1 cellular context compared by ENCODE assay signal in the genomic region with DNA sequence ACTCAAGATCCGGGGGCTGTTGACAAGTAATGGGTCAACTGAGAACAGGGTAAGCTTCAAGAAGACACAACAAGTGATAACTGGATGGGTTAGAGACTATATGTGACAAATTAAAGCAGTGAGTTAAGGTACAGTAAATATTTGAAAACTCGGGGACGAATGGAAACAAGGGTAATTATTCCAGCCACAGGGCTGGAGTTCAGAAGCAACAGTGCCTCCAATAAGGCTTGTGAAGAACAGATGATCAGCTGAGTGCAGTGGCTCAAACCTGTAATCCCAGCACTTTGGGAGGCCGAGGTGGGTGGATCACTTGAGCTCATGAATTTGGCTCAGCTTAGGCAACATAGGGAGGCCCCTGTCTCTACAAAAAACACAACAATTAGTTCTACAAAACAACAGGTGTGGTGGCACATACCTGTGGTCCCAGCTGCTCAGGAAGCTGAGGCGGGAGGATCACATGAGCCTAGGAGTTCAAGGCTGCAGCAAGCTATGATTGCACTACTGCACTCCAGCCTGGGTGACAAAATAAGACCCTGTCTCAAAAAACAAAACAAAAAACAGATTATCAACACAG.
TF ChIP-seq lines count a peak whose summit lies in the region.

No MANE protein-coding gene starts in this region.

TF ChIP-seq in HepG2, 621 proteins besides CTCF, POLR2A, EP300 and RAD21 (continued from another document):
- TF ChIP-seq, protein P1, sequence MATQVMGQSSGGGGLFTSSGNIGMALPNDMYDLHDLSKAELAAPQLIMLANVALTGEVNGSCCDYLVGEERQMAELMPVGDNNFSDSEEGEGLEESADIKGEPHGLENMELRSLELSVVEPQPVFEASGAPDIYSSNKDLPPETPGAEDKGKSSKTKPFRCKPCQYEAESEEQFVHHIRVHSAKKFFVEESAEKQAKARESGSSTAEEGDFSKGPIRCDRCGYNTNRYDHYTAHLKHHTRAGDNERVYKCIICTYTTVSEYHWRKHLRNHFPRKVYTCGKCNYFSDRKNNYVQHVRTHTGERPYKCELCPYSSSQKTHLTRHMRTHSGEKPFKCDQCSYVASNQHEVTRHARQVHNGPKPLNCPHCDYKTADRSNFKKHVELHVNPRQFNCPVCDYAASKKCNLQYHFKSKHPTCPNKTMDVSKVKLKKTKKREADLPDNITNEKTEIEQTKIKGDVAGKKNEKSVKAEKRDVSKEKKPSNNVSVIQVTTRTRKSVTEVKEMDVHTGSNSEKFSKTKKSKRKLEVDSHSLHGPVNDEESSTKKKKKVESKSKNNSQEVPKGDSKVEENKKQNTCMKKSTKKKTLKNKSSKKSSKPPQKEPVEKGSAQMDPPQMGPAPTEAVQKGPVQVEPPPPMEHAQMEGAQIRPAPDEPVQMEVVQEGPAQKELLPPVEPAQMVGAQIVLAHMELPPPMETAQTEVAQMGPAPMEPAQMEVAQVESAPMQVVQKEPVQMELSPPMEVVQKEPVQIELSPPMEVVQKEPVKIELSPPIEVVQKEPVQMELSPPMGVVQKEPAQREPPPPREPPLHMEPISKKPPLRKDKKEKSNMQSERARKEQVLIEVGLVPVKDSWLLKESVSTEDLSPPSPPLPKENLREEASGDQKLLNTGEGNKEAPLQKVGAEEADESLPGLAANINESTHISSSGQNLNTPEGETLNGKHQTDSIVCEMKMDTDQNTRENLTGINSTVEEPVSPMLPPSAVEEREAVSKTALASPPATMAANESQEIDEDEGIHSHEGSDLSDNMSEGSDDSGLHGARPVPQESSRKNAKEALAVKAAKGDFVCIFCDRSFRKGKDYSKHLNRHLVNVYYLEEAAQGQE (IDR thresholded peaks at IDR 0.05; ENCODE audit: borderline replicate concordance in 1 of 2, low read depth in 1 of 2, low read length in 2 of 2) = no peak
- TF ChIP-seq SALL1 (CRISPR knock-in tag; IDR thresholded peaks at IDR 0.05) (peak; percentile 48; the same call in 1 of the 2 replicates), RARA (CRISPR knock-in tag; IDR thresholded peaks at IDR 0.05) (0 out of 2 replicates have a peak, but pooled peaks have one; percentile 36), JUNB (CRISPR knock-in tag; IDR thresholded peaks at IDR 0.05; ENCODE audit: borderline replicate concordance) (no peak), ZFP37 (CRISPR knock-in tag; IDR thresholded peaks at IDR 0.05; ENCODE audit: borderline replicate concordance) (no peak), HNRNPH1 (optimal IDR thresholded peaks at IDR 0.05; ENCODE audit: low read depth, low read length) (no peak), ZNF30 (CRISPR knock-in tag; IDR thresholded peaks at IDR 0.05) (no peak)
- TF ChIP-seq, protein P2, sequence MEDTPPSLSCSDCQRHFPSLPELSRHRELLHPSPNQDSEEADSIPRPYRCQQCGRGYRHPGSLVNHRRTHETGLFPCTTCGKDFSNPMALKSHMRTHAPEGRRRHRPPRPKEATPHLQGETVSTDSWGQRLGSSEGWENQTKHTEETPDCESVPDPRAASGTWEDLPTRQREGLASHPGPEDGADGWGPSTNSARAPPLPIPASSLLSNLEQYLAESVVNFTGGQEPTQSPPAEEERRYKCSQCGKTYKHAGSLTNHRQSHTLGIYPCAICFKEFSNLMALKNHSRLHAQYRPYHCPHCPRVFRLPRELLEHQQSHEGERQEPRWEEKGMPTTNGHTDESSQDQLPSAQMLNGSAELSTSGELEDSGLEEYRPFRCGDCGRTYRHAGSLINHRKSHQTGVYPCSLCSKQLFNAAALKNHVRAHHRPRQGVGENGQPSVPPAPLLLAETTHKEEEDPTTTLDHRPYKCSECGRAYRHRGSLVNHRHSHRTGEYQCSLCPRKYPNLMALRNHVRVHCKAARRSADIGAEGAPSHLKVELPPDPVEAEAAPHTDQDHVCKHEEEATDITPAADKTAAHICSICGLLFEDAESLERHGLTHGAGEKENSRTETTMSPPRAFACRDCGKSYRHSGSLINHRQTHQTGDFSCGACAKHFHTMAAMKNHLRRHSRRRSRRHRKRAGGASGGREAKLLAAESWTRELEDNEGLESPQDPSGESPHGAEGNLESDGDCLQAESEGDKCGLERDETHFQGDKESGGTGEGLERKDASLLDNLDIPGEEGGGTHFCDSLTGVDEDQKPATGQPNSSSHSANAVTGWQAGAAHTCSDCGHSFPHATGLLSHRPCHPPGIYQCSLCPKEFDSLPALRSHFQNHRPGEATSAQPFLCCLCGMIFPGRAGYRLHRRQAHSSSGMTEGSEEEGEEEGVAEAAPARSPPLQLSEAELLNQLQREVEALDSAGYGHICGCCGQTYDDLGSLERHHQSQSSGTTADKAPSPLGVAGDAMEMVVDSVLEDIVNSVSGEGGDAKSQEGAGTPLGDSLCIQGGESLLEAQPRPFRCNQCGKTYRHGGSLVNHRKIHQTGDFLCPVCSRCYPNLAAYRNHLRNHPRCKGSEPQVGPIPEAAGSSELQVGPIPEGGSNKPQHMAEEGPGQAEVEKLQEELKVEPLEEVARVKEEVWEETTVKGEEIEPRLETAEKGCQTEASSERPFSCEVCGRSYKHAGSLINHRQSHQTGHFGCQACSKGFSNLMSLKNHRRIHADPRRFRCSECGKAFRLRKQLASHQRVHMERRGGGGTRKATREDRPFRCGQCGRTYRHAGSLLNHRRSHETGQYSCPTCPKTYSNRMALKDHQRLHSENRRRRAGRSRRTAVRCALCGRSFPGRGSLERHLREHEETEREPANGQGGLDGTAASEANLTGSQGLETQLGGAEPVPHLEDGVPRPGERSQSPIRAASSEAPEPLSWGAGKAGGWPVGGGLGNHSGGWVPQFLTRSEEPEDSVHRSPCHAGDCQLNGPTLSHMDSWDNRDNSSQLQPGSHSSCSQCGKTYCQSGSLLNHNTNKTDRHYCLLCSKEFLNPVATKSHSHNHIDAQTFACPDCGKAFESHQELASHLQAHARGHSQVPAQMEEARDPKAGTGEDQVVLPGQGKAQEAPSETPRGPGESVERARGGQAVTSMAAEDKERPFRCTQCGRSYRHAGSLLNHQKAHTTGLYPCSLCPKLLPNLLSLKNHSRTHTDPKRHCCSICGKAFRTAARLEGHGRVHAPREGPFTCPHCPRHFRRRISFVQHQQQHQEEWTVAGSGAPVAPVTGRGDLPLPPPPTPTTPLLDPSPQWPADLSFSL (CRISPR knock-in tag; IDR thresholded peaks at IDR 0.05) = no peak
- TF ChIP-seq, protein P3, sequence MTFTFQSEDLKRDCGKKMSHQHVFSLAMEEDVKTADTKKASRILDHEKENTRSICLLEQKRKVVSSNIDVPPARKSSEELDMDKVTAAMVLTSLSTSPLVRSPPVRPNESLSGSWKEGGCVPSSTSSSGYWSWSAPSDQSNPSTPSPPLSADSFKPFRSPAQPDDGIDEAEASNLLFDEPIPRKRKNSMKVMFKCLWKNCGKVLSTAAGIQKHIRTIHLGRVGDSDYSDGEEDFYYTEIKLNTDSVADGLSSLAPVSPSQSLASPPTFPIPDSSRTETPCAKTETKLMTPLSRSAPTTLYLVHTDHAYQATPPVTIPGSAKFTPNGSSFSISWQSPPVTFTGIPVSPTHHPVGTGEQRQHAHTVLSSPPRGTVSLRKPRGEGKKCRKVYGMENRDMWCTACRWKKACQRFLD (CRISPR knock-in tag; IDR thresholded peaks at IDR 0.05; ENCODE audit: borderline replicate concordance) = no peak
- TF ChIP-seq, protein P4, sequence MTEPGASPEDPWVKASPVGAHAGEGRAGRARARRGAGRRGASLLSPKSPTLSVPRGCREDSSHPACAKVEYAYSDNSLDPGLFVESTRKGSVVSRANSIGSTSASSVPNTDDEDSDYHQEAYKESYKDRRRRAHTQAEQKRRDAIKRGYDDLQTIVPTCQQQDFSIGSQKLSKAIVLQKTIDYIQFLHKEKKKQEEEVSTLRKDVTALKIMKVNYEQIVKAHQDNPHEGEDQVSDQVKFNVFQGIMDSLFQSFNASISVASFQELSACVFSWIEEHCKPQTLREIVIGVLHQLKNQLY (CRISPR knock-in tag; IDR thresholded peaks at IDR 0.05) = no peak
TF ChIP-seq in HepG2: peak in this region for 6.
